Comparison of ENCODE assay signal across 8 cellular contexts in the genomic region with DNA sequence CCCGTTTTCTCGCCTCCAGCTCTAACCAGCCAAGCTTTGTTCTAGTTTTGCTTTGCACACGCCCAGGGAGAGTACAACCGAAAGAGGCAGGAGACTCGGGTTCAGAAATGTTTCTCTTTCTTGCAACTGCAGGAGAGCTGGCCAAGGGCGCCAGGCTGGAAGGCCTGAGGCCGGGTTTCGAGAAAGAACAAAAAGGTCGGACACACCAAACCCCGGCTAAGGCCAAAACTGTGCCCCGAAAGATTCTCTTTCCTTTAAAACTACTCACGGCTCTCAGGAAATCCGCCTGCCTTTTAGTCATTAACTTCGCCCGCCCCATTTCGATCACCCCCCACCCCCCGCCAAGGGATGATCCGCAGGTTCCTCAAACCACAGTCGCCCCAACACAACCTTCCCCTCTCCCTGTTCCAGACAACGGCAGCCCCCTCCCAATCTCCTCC. TPM values are rescaled to one million over a fixed set of nuclear protein-coding genes. Genes with fewer than 3 reads are reported as not detected.
A peak's percentile ranks its signal among the peaks of the same experiment; 100 is the strongest.
DNase-seq lines count a peak whose midpoint lies in the region; ATAC-seq and TF ChIP-seq lines count a peak whose summit lies in the region.

No MANE protein-coding gene starts in this region.

- no peaks in the 10 kb centered on the region for H3K27me3 Mint-ChIP-seq in natural killer cell (ENCODE audit: low read depth in 2 of 2)
- H3K27me3 Mint-ChIP-seq in stimulated activated naive CD8-positive, alpha-beta T cell treated with anti-CD3 and anti-CD28 coated beads, Interleukin-15, Interleukin-2, amounts not matched to agents 100 ng/mL and 50 ng/mL, for 24 hours = no peaks in the 10 kb centered on the region

- intact Hi-C loops in natural killer cell (cut with micrococcal nuclease) = loop anchor here (1.0 to 2.0 kb wide), 3 partner anchors 83 to 541 kb away; a partner anchor contains a TSS

- peak; percentile 54 for DNase-seq in NCI-H82 (lab: John Stamatoyannopoulos, UW)
- no peak for DNase-seq in NCI-H82 treated with DMSO at 0.1 percent for 48 hours (lab: John Stamatoyannopoulos, UW; ENCODE audit: unreplicated experiment)
- peak; percentile 66 for DNase-seq in NOMO-1 treated with dmso at 0.1 percent for 144 hours (lab: John Stamatoyannopoulos, UW; ENCODE audit: unreplicated experiment)
- DNase-seq in activated T-helper 1 cell treated with anti-CD3 and anti-CD28 coated beads, Interleukin-2, amount 50 U/mL, for 16 hours (ENCODE audit: low read depth in 1 of 2, low spot score in 1 of 2) = peak; percentile 16 to 19
- DNase-seq in fibroblast of mammary gland (ENCODE audit: low read depth) = peak; percentile 43
- peak; percentile 45 for DNase-seq in natural killer cell

- peak overlapping the region; percentile 93 to 98 for H3K27ac Mint-ChIP-seq in natural killer cell
- peak overlapping the region; percentile 96 for H3K27ac Mint-ChIP-seq in stimulated activated naive CD8-positive, alpha-beta T cell treated with anti-CD3 and anti-CD28 coated beads, Interleukin-15, Interleukin-2, amounts not matched to agents 100 ng/mL and 50 ng/mL, for 24 hours

- H3K36me3 Mint-ChIP-seq in natural killer cell = no peaks in the 10 kb centered on the region
- peaks cover 54% of the 10 kb centered on the region for H3K36me3 Mint-ChIP-seq in stimulated activated naive CD8-positive, alpha-beta T cell treated with anti-CD3 and anti-CD28 coated beads, Interleukin-15, Interleukin-2, amounts not matched to agents 100 ng/mL and 50 ng/mL, for 24 hours (ENCODE audit: low read depth)

- H3K9me3 Mint-ChIP-seq in natural killer cell = no peaks in the 10 kb centered on the region
- peaks cover 7% of the 10 kb centered on the region for H3K9me3 Mint-ChIP-seq in stimulated activated naive CD8-positive, alpha-beta T cell treated with anti-CD3 and anti-CD28 coated beads, Interleukin-15, Interleukin-2, amounts not matched to agents 100 ng/mL and 50 ng/mL, for 24 hours

- H3K4me3 ChIP-seq in fibroblast of mammary gland (ENCODE audit: control insufficient read depth, low read depth, low read length) = peak overlapping the region; percentile 78

- H3K4me3 Mint-ChIP-seq in natural killer cell = peak overlapping the region; percentile 98
- H3K4me3 Mint-ChIP-seq in stimulated activated naive CD8-positive, alpha-beta T cell treated with anti-CD3 and anti-CD28 coated beads, Interleukin-15, Interleukin-2, amounts not matched to agents 100 ng/mL and 50 ng/mL, for 24 hours = peak overlapping the region; percentile 94

- H3K4me1 Mint-ChIP-seq in natural killer cell = peaks cover 55 to 62% of the 10 kb centered on the region in 2 donors
- peaks cover 53% of the 10 kb centered on the region for H3K4me1 Mint-ChIP-seq in stimulated activated naive CD8-positive, alpha-beta T cell treated with anti-CD3 and anti-CD28 coated beads, Interleukin-15, Interleukin-2, amounts not matched to agents 100 ng/mL and 50 ng/mL, for 24 hours (ENCODE audit: low read depth)

- peak; percentile 30 for ATAC-seq in HG02870 (IDR thresholded peaks at IDR 0.05; ENCODE audit: unreplicated experiment)
- peak; percentile 20 to 49 (median 22) for ATAC-seq in natural killer cell

- TF ChIP-seq CTCF in fibroblast of mammary gland (conservative IDR thresholded peaks at IDR 0.05; ENCODE audit: control insufficient read depth, insufficient read depth, low read depth, low read length) (no peak), natural killer cell (IDR thresholded peaks at IDR 0.05) (no peak)

RNA-seq across cellular contexts. Expression of a gene that starts 0.6 kb away (rescaled TPM):
- 10 to 100 TPM; 33.8 to 48.6 (median 36.2) TPM for total RNA-seq in natural killer cell

RNA-seq across cellular contexts. Expression of a gene that starts 58.3 kb away (rescaled TPM):
- 1 to 10 TPM in 2 of 3 donors, under 1 TPM in 1; 0.61 to 1.4 (median 1.3) TPM for total RNA-seq in natural killer cell
